15 cellular contexts compared by ENCODE assay signal in genomic region chr10:94567714-94568520, GRCh38.
"Had no signal": no experiment of that assay in that cellular context is flagged by ENCODE, and none has a peak within 500 bp of the region (broad histone marks: within the 10 kb centered on the region; RNA-seq: fewer than 3 reads in every experiment).

No MANE protein-coding gene starts in this region.

- H3K79me2 ChIP-seq: parathyroid adenoma had no signal

- H3K27ac ChIP-seq: ascending aorta, coronary artery, parathyroid adenoma, right lobe of liver, testis had no signal

- H3K9me3 ChIP-seq: ascending aorta, right lobe of liver, testis had no signal

- H3K36me3 ChIP-seq: ascending aorta, right lobe of liver had no signal

- DNase-seq: activated CD8-positive, alpha-beta memory T cell treated with anti-CD3 and anti-CD28 coated beads for 24 hours; activated gamma-delta T cell; activated T-cell treated with anti-CD3 and anti-CD28 coated beads, Interleukin-2, amount 50 U/mL, for 72 hours; erythroblast; naive thymus-derived CD8-positive, alpha-beta T cell; right lobe of liver; stimulated activated CD4-positive, alpha-beta T cell treated with anti-CD3 and anti-CD28 coated beads, Interleukin-4, amount 100 ng/mL, for 24 hours; T1000; testis had no signal

- H2AFZ ChIP-seq: parathyroid adenoma had no signal

- H3K4me1 ChIP-seq: ascending aorta, parathyroid adenoma, right lobe of liver, testis had no signal

- H3K9ac ChIP-seq: parathyroid adenoma had no signal

- H3K4me3 ChIP-seq: ascending aorta, coronary artery, right lobe of liver, smooth muscle cell, testis had no signal

- H3K4me2 ChIP-seq: smooth muscle cell had no signal

- ATAC-seq: activated CD4-positive, CD25-positive, alpha-beta regulatory T cell treated with anti-CD3 and anti-CD28 coated beads, Interleukin-2, amount 50 U/mL, for 24 hours; activated T-cell treated with anti-CD3 and anti-CD28 coated beads, Interleukin-2, amount 50 U/mL, for 72 hours; naive thymus-derived CD8-positive, alpha-beta T cell; right lobe of liver; stimulated activated memory B cell treated with anti-CD40 and anti-IgM and Interleukin-4, amounts not matched to agents 10 μg/mL and 1 μg/mL and 100 μg/mL, for 72 hours had no signal

- H3K27me3 ChIP-seq: ascending aorta, right lobe of liver, testis had no signal
